In genomic region chr2:99643824-99644787, GRCh38 we compare ENCODE assay signal across 1 cellular context.
TF ChIP-seq lines count a peak whose summit lies in the region.

No MANE protein-coding gene starts in this region.

TF ChIP-seq in IMR-90, 13 proteins besides CTCF, POLR2A, EP300 and RAD21:
- TF ChIP-seq CHD1 (IDR thresholded peaks at IDR 0.05; ENCODE audit: low read depth, low read length), result no peak
- TF ChIP-seq BHLHE40 (IDR thresholded peaks at IDR 0.05; ENCODE audit: low read depth, low read length), result no peak
- TF ChIP-seq MXI1 (IDR thresholded peaks at IDR 0.05; ENCODE audit: borderline replicate concordance, low read depth, low read length), result no peak
- TF ChIP-seq NFE2L2 (IDR thresholded peaks at IDR 0.05; ENCODE audit: low read depth, low read length), result no peak
- no peak for TF ChIP-seq MAZ (IDR thresholded peaks at IDR 0.05; ENCODE audit: borderline replicate concordance, low read depth, low read length)
- TF ChIP-seq, protein P1, sequence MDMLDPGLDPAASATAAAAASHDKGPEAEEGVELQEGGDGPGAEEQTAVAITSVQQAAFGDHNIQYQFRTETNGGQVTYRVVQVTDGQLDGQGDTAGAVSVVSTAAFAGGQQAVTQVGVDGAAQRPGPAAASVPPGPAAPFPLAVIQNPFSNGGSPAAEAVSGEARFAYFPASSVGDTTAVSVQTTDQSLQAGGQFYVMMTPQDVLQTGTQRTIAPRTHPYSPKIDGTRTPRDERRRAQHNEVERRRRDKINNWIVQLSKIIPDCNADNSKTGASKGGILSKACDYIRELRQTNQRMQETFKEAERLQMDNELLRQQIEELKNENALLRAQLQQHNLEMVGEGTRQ (IDR thresholded peaks at IDR 0.05; ENCODE audit: low read depth, low read length), result no peak
- no peak for TF ChIP-seq MAFK (IDR thresholded peaks at IDR 0.05; ENCODE audit: low read depth, low read length)
- TF ChIP-seq FOS (IDR thresholded peaks at IDR 0.05; ENCODE audit: low read depth, low read length), result no peak
- TF ChIP-seq CEBPB (IDR thresholded peaks at IDR 0.05; ENCODE audit: low read depth, low read length), result no peak
- no peak for TF ChIP-seq SMC3 (IDR thresholded peaks at IDR 0.05; ENCODE audit: low read depth, low read length)
- TF ChIP-seq RFX5 (IDR thresholded peaks at IDR 0.05; ENCODE audit: low read depth, low read length), result no peak
- TF ChIP-seq RCOR1 (IDR thresholded peaks at IDR 0.05; ENCODE audit: insufficient replicate concordance, low read length), result no peak
- no peak for TF ChIP-seq ELK1 (IDR thresholded peaks at IDR 0.05; ENCODE audit: borderline replicate concordance, low read depth, low read length)
